In the genomic region with DNA sequence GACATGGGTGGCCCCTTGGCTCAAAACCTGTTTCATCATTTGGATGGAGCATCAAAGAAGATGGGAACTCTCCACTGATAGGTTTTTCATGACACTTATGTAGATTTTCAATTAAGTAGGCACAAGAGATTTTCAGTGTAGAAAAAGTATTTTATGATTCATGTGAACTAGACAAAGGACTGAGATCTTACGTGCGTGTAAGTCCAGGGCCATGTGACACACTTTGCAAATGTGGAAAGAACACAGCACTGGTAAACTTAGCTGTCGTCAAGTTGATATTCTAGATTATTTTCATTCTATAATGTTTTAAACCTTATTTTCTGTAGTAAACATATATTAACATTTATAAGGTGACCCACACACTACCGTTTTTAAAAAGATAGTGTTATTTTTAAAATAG, we compare ENCODE assay signal across 14 cellular contexts. TPM values are rescaled to one million over a fixed set of nuclear protein-coding genes. Genes with fewer than 3 reads are reported as not detected.
A peak's percentile ranks its signal among the peaks of the same experiment; 100 is the strongest.
DNase-seq lines count a peak whose midpoint lies in the region; ATAC-seq and TF ChIP-seq lines count a peak whose summit lies in the region.
"Had no signal": no experiment of that assay in that cellular context is flagged by ENCODE, and none has a peak within 500 bp of the region (broad histone marks: within the 10 kb centered on the region; RNA-seq: fewer than 3 reads in every experiment).

No MANE protein-coding gene starts in this region.

- ATAC-seq in lung (ENCODE audit: insufficient read depth, low FRiP score) (no peak), sciatic nerve (peak; percentile 31), left lung (no peak)
- ATAC-seq: GM12878 had no signal

- CTCF ChIA-PET in activated CD4-positive, alpha-beta memory T cell treated with anti-CD3 and anti-CD28 coated beads, Interleukin-2, amount 10 ng/mL, durations not matched to agents 7 days and 5 days (lab: Charles Lee), result no interaction called here

- no peak overlapping the region for H3K4me3 Mint-ChIP-seq in progenitor cell of endocrine pancreas (ENCODE audit: low read depth)
- H3K4me3 Mint-ChIP-seq in activated CD4-positive, alpha-beta memory T cell treated with anti-CD3 and anti-CD28 coated beads, Interleukin-2, amount 10 ng/mL, durations not matched to agents 7 days and 5 days, result no peak overlapping the region
- H3K4me3 Mint-ChIP-seq: B cell; CD4-positive, alpha-beta T cell; HFFc6 had no signal

- H3K27me3 ChIP-seq in dorsolateral prefrontal cortex (no peaks in the 10 kb centered on the region), lung (ENCODE audit: control insufficient read depth, insufficient read depth) (no peaks in the 10 kb centered on the region), left lung (no peaks in the 10 kb centered on the region)

- H3K27ac ChIP-seq in VCaP, result peak overlapping the region; percentile 68
- peak overlapping the region in 54 of 59 donors; percentile 3 to 92 (median 83) for H3K27ac ChIP-seq in dorsolateral prefrontal cortex
- H3K27ac ChIP-seq in lung (ENCODE audit: low read depth in 1 of 2, low read length in 1 of 2), result no peak overlapping the region
- H3K27ac ChIP-seq in left lung, result no peak overlapping the region

- DNase-seq in dorsolateral prefrontal cortex (no peak), lung (ENCODE audit: low spot score) (peak; percentile 3), sciatic nerve (ENCODE audit: low spot score) (no peak), progenitor cell of endocrine pancreas (ENCODE audit: low spot score, unreplicated experiment) (no peak), left lung (no peak)
- no peak for DNase-seq in activated CD4-positive, alpha-beta memory T cell treated with anti-CD3 and anti-CD28 coated beads, Interleukin-2, amount 10 ng/mL, durations not matched to agents 7 days and 5 days
- DNase-seq: C1 segment of cervical spinal cord; CD4-positive, alpha-beta T cell; DMS79; HCEC 1CT; HFFc6 had no signal

- H3K9me3 ChIP-seq in lung (ENCODE audit: control insufficient read depth in 2 of 2, insufficient read depth in 1 of 2, low read length in 1 of 2), result no peaks in the 10 kb centered on the region
- H3K9me3 ChIP-seq in left lung, result no peaks in the 10 kb centered on the region

- no peaks in the 10 kb centered on the region for H3K9me3 Mint-ChIP-seq in progenitor cell of endocrine pancreas (ENCODE audit: low read depth)
- H3K9me3 Mint-ChIP-seq in activated CD4-positive, alpha-beta memory T cell treated with anti-CD3 and anti-CD28 coated beads, Interleukin-2, amount 10 ng/mL, durations not matched to agents 7 days and 5 days, result no peaks in the 10 kb centered on the region
- H3K9me3 Mint-ChIP-seq: CD4-positive, alpha-beta T cell had no signal

- intact Hi-C loops in dorsolateral prefrontal cortex (cut with DNase I) (no loop called here), sciatic nerve (cut with DNase I) (no loop called here), left lung (cut with DNase I) (no loop called here)

- H3K4me1 ChIP-seq in lung (ENCODE audit: control insufficient read depth in 2 of 2, insufficient read depth in 2 of 2, low read length in 2 of 2) (peaks cover 7 to 14% of the 10 kb centered on the region in 2 donors), left lung (peaks cover 0 to 16% of the 10 kb centered on the region in 2 donors)

- no peaks in the 10 kb centered on the region for H3K27me3 Mint-ChIP-seq in progenitor cell of endocrine pancreas
- no peaks in the 10 kb centered on the region for H3K27me3 Mint-ChIP-seq in activated CD4-positive, alpha-beta memory T cell treated with anti-CD3 and anti-CD28 coated beads, Interleukin-2, amount 10 ng/mL, durations not matched to agents 7 days and 5 days
- H3K27me3 Mint-ChIP-seq: B cell; CD4-positive, alpha-beta T cell had no signal

- peaks cover 4% of the 10 kb centered on the region for H3K36me3 Mint-ChIP-seq in progenitor cell of endocrine pancreas (ENCODE audit: insufficient read depth)
- no peaks in the 10 kb centered on the region for H3K36me3 Mint-ChIP-seq in activated CD4-positive, alpha-beta memory T cell treated with anti-CD3 and anti-CD28 coated beads, Interleukin-2, amount 10 ng/mL, durations not matched to agents 7 days and 5 days (ENCODE audit: low read depth)

- no peak overlapping the region for H3K4me3 ChIP-seq in dorsolateral prefrontal cortex
- no peak overlapping the region for H3K4me3 ChIP-seq in lung
- H3K4me3 ChIP-seq in left lung, result no peak overlapping the region
- H3K4me3 ChIP-seq: GM12878 had no signal

- WGBS in lung, 2 donors, result 86 to 90% methylated on average over 4 of the region's 4 CpGs

- H3K36me3 ChIP-seq in lung (ENCODE audit: control insufficient read depth in 2 of 2, insufficient read depth in 2 of 2, low read length in 2 of 2) (no peaks in the 10 kb centered on the region), left lung (no peaks in the 10 kb centered on the region)

- POLR2A ChIA-PET in activated CD4-positive, alpha-beta memory T cell treated with anti-CD3 and anti-CD28 coated beads, Interleukin-2, amount 10 ng/mL, durations not matched to agents 7 days and 5 days (lab: Charles Lee), result no interaction called here

- no peak overlapping the region for H3K27ac Mint-ChIP-seq in progenitor cell of endocrine pancreas
- no peak overlapping the region for H3K27ac Mint-ChIP-seq in activated CD4-positive, alpha-beta memory T cell treated with anti-CD3 and anti-CD28 coated beads, Interleukin-2, amount 10 ng/mL, durations not matched to agents 7 days and 5 days
- H3K27ac Mint-ChIP-seq: B cell; CD4-positive, alpha-beta T cell; HFFc6 had no signal

- TF ChIP-seq CTCF in VCaP (conservative IDR thresholded peaks at IDR 0.05) (no peak), dorsolateral prefrontal cortex (IDR thresholded peaks at IDR 0.05 in 54 of 56, conservative IDR thresholded peaks at IDR 0.05 in 2 of 56; ENCODE audit: low read depth in 1 of 56, partially characterized antibody in 56 of 56) (no peak), lung (IDR thresholded peaks at IDR 0.05; ENCODE audit: control extremely low read depth, extremely low read depth) (no peak), progenitor cell of endocrine pancreas (IDR thresholded peaks at IDR 0.05; ENCODE audit: unreplicated experiment) (no peak), left lung (IDR thresholded peaks at IDR 0.05) (no peak)

- H3K4me1 Mint-ChIP-seq in progenitor cell of endocrine pancreas (ENCODE audit: low read depth), result peaks cover 10% of the 10 kb centered on the region
- peaks cover 8% of the 10 kb centered on the region for H3K4me1 Mint-ChIP-seq in activated CD4-positive, alpha-beta memory T cell treated with anti-CD3 and anti-CD28 coated beads, Interleukin-2, amount 10 ng/mL, durations not matched to agents 7 days and 5 days
- H3K4me1 Mint-ChIP-seq: B cell had no signal

RNA-seq across cellular contexts. Expression of gene RNF144A, which starts 37.4 kb away (rescaled TPM):
- total RNA-seq in dorsolateral prefrontal cortex (100 to 1,000 TPM in 23 of 120 experiments, 10 to 100 TPM in 97; 49.5 to 144 (median 83.6) TPM), lung (10 to 100 TPM in 1 of 2 donors, 1 to 10 TPM in 1; 8.4 to 25.3 TPM), sciatic nerve (42.5 TPM), progenitor cell of endocrine pancreas (39.9 and 40.2 TPM in 2 replicates), left lung (10 to 100 TPM in 1 of 2 donors, 1 to 10 TPM in 1; 9.9 to 11.4 TPM)
- polyA plus RNA-seq in lung, result 1 to 10 TPM; 2.7 to 3.2 TPM
- 10 to 100 TPM; 20.0 to 21.0 TPM for total RNA-seq in activated CD4-positive, alpha-beta memory T cell treated with anti-CD3 and anti-CD28 coated beads, Interleukin-2, amount 10 ng/mL, durations not matched to agents 7 days and 5 days
- total RNA-seq: HFFc6 had no signal

Comparison
In these comparisons a context has a peak if more than half of its experiments do, and no peak if none do; other contexts are left out.
1. H3K27ac ChIP-seq: peak in VCaP (single experiment) and dorsolateral prefrontal cortex (54 of 59); none in lung (0 of 2) and left lung (0 of 2).